9 cellular contexts compared by ENCODE assay signal in genomic region chr1:55375617-55376258, GRCh38.
A peak's percentile ranks its signal among the peaks of the same experiment; 100 is the strongest.
DNase-seq lines count a peak whose midpoint lies in the region; ATAC-seq and TF ChIP-seq lines count a peak whose summit lies in the region.
"Had no signal": no experiment of that assay in that cellular context is flagged by ENCODE, and none has a peak within 500 bp of the region (broad histone marks: within the 10 kb centered on the region; RNA-seq: fewer than 3 reads in every experiment).

No MANE protein-coding gene starts in this region.

- DNase-seq in Caco-2 (peak in 1 of 2 experiments; percentile 46), NCI-H2227 treated with DMSO at 0.1 percent for 48 hours (lab: John Stamatoyannopoulos, UW) (peak; percentile 6), head of caudate nucleus (peak in 39 of 42 donors; percentile 6 to 88 (median 64)), renal cortical epithelial cell (ENCODE audit: low read depth) (peak; percentile 34)
- peak; percentile 9 for DNase-seq in activated T-cell treated with anti-CD3 and anti-CD28 coated beads, Interleukin-2, amount 50 U/mL, for 4 hours

- no peaks in the 10 kb centered on the region for H3K4me1 Mint-ChIP-seq in Caco-2 (ENCODE audit: low read depth, unreplicated experiment)
- peaks cover 3% of the 10 kb centered on the region for H3K4me1 Mint-ChIP-seq in activated T-cell treated with anti-CD3 and anti-CD28 coated beads, Interleukin-2, amount 50 U/mL, for 4 hours (ENCODE audit: low read depth)

- H3K4me3 ChIP-seq in Caco-2 (ENCODE audit: low read depth, low read length), result no peak overlapping the region

- H3K27me3 Mint-ChIP-seq in Caco-2 (ENCODE audit: insufficient read depth, unreplicated experiment), result no peaks in the 10 kb centered on the region
- no peaks in the 10 kb centered on the region for H3K27me3 Mint-ChIP-seq in activated T-cell treated with anti-CD3 and anti-CD28 coated beads, Interleukin-2, amount 50 U/mL, for 4 hours (ENCODE audit: low read depth)
- H3K27me3 Mint-ChIP-seq: T-helper 17 cell had no signal

- H3K4me1 ChIP-seq in Caco-2, result no peaks in the 10 kb centered on the region

- BruUV-seq in Caco-2 (replicated peaks; lab: Mats Ljungman, UMichigan), result no TSS peak

- H3K9me3 ChIP-seq in Caco-2, result no peaks in the 10 kb centered on the region

- POLR2A ChIA-PET in Caco-2 (lab: Charles Lee), result no interaction called here

- CTCF ChIA-PET in Caco-2 (lab: Charles Lee), result interaction anchor here (0.6 to 1.2 kb wide), 9 partner anchors 23 to 491 kb away, joined by 3 to 5 read pairs (median 3); no protein-coding TSS in a partner anchor

- no peaks in the 10 kb centered on the region for H3K27me3 ChIP-seq in Caco-2 (replicated peaks; ENCODE audit: control insufficient read depth, insufficient read depth, low read length)

- ATAC-seq in GM21619 (IDR thresholded peaks at IDR 0.05; ENCODE audit: unreplicated experiment), result peak; percentile 63
- no peak for ATAC-seq in activated T-cell treated with anti-CD3 and anti-CD28 coated beads, Interleukin-2, amount 50 U/mL, for 4 hours
- ATAC-seq in HG02840 (IDR thresholded peaks at IDR 0.05; ENCODE audit: low FRiP score, unreplicated experiment), result no peak
- no peak for ATAC-seq in GM19023 (IDR thresholded peaks at IDR 0.05; ENCODE audit: unreplicated experiment)
- ATAC-seq: T-helper 17 cell had no signal

- H3K9me3 Mint-ChIP-seq in Caco-2 (ENCODE audit: unreplicated experiment), result no peaks in the 10 kb centered on the region
- no peaks in the 10 kb centered on the region for H3K9me3 Mint-ChIP-seq in activated T-cell treated with anti-CD3 and anti-CD28 coated beads, Interleukin-2, amount 50 U/mL, for 4 hours

- H3K27ac Mint-ChIP-seq in Caco-2 (ENCODE audit: unreplicated experiment), result no peak overlapping the region

- H3K4me3 Mint-ChIP-seq in Caco-2 (ENCODE audit: unreplicated experiment), result no peak overlapping the region
- H3K4me3 Mint-ChIP-seq in activated T-cell treated with anti-CD3 and anti-CD28 coated beads, Interleukin-2, amount 50 U/mL, for 4 hours, result no peak overlapping the region
- H3K4me3 Mint-ChIP-seq: T-helper 17 cell had no signal

- TF ChIP-seq CTCF in Caco-2 (IDR thresholded peaks at IDR 0.05; ENCODE audit: insufficient read depth in 1 of 2, low read depth in 1 of 2, low read length in 1 of 2, severe bottlenecking in 1 of 2, unreplicated experiment in 1 of 2), result peak; percentile 63 to 77

- no peaks in the 10 kb centered on the region for H3K36me3 ChIP-seq in Caco-2 (ENCODE audit: control insufficient read depth, insufficient read depth, low read length)

- intact Hi-C loops in Caco-2 (cut with micrococcal nuclease; ENCODE audit: unreplicated experiment) (loop anchor here (5.0 kb wide), 1 partner anchor 52 kb away; no protein-coding TSS in a partner anchor), head of caudate nucleus (cut with DNase I) (loop anchor here (10.0 kb wide), 1 partner anchor 1209 kb away; no protein-coding TSS in a partner anchor)

- no peaks in the 10 kb centered on the region for H3K36me3 Mint-ChIP-seq in Caco-2 (ENCODE audit: insufficient read depth, unreplicated experiment)
- H3K36me3 Mint-ChIP-seq in activated T-cell treated with anti-CD3 and anti-CD28 coated beads, Interleukin-2, amount 50 U/mL, for 4 hours (ENCODE audit: insufficient read depth), result no peaks in the 10 kb centered on the region
